ENCODE assay signal across 9 cellular contexts in the genomic region with DNA sequence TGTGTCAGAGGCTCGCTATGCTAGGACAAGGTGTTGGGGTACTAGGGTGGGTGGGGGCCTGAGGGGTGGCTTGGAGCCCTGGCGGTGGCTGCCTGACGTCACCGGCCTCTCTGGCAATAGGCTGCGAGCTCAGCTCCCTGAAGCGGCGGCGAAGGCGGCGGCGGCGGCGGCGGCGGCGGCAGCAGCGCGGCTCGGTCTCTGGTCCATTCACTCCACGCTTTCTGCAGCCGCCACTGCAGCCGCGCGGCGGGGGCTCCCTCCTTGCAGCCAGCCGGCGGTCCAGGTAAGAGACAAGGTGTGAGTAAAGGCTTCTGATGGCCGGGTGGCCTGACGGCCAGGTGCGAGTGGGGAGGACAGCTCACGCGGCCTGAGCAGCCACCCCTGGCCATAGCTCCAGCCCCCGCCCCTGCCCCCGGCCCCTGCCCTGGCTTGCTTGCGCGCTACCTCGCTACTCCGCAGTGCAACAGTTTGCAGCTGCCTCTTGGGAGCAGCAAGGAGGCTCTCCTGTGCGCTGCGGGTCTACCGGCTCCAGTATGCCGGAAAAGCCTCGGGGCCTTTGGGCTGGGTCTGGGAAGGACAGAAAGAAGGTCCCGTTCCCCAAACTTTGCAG. TPM values are rescaled to one million over a fixed set of nuclear protein-coding genes. Genes with fewer than 3 reads are reported as not detected.
A peak's percentile ranks its signal among the peaks of the same experiment; 100 is the strongest.
DNase-seq lines count a peak whose midpoint lies in the region; ATAC-seq and TF ChIP-seq lines count a peak whose summit lies in the region.
"Had no signal": no experiment of that assay in that cellular context is flagged by ENCODE, and none has a peak within 500 bp of the region (broad histone marks: within the 10 kb centered on the region; RNA-seq: fewer than 3 reads in every experiment).

Gene C11orf87 (plus strand): TSS at position 210 of the 610 bp plus-strand sequence. CDS start 1,444 bp downstream, outside the sequence.

- H3K27me3 Mint-ChIP-seq in endodermal cell (ENCODE audit: insufficient read depth) (peaks cover 74% of the 10 kb centered on the region), nephron progenitor cell (ENCODE audit: low read depth, poor library complexity) (peaks cover 49% of the 10 kb centered on the region)
- H3K27me3 Mint-ChIP-seq in CD8-positive, alpha-beta T cell (ENCODE audit: low read depth), result peaks cover 29% of the 10 kb centered on the region

- peak within 1 kb of the TSS; percentile 78 for H3K4me3 ChIP-seq in endodermal cell (ENCODE audit: low read length)
- no peak within 1 kb of the TSS for H3K4me3 ChIP-seq in CD8-positive, alpha-beta T cell (ENCODE audit: low read depth, low read length)

- H3K9ac ChIP-seq in endodermal cell (ENCODE audit: extremely low read depth, low read length, poor library complexity, severe bottlenecking), result no peak within 1 kb of the TSS

- POLR2A ChIA-PET in CD8-positive, alpha-beta T cell (lab: Charles Lee), result no interaction called here

- no peaks in the 10 kb centered on the region for H3K36me3 ChIP-seq in endodermal cell (ENCODE audit: control insufficient read depth, insufficient read depth, low read length)
- no peaks in the 10 kb centered on the region for H3K36me3 ChIP-seq in CD8-positive, alpha-beta T cell (ENCODE audit: insufficient read depth, low read length)

- peaks cover 6% of the 10 kb centered on the region for H3K4me1 Mint-ChIP-seq in endodermal cell
- H3K4me1 Mint-ChIP-seq in nephron progenitor cell, result peaks cover 24% of the 10 kb centered on the region
- no peaks in the 10 kb centered on the region for H3K4me1 Mint-ChIP-seq in CD8-positive, alpha-beta T cell (ENCODE audit: low read depth)

- H3K9me3 ChIP-seq in endodermal cell (ENCODE audit: control insufficient read depth, low read length), result no peaks in the 10 kb centered on the region
- H3K9me3 ChIP-seq in CD8-positive, alpha-beta T cell (ENCODE audit: low read length), result no peaks in the 10 kb centered on the region

- 0% methylated on average over 7 to 44 of the region's 44 CpGs for WGBS in endodermal cell (ENCODE audit: insufficient coverage in 1 of 2, insufficient read length in 1 of 2), 2 experiments

- no peaks in the 10 kb centered on the region for H3K36me3 Mint-ChIP-seq in endodermal cell (ENCODE audit: low read depth)
- no peaks in the 10 kb centered on the region for H3K36me3 Mint-ChIP-seq in nephron progenitor cell (ENCODE audit: low read depth)
- H3K36me3 Mint-ChIP-seq in CD8-positive, alpha-beta T cell, result no peaks in the 10 kb centered on the region

- DNase-seq in AG08395 (ENCODE audit: low spot score), result peak; percentile 29
- DNase-seq in NCI-H1105 treated with DMSO at 0.1 percent for 48 hours (lab: John Stamatoyannopoulos, UW), result peak; percentile 72
- DNase-seq in endodermal cell, result peak; percentile 90
- peak; percentile 67 for DNase-seq in nephron progenitor cell
- DNase-seq in NCI-H1436 (lab: John Stamatoyannopoulos, UW), result no peak
- DNase-seq in KG1 (lab: John Stamatoyannopoulos, UW), result no peak
- DNase-seq in CD8-positive, alpha-beta T cell, result no peak
- DNase-seq: NCI-H2107 had no signal

- CTCF ChIA-PET in CD8-positive, alpha-beta T cell (lab: Charles Lee), result no interaction called here

- no peak for ATAC-seq in GM19467 (IDR thresholded peaks at IDR 0.05; ENCODE audit: unreplicated experiment)
- no peak for ATAC-seq in CD8-positive, alpha-beta T cell

- H3K4me1 ChIP-seq in endodermal cell (ENCODE audit: control insufficient read depth, insufficient read depth, low read length), result no peaks in the 10 kb centered on the region
- no peaks in the 10 kb centered on the region for H3K4me1 ChIP-seq in CD8-positive, alpha-beta T cell (ENCODE audit: insufficient read depth, low read length)

- intact Hi-C loops in CD8-positive, alpha-beta T cell (cut with DNase I, micrococcal nuclease), result no loop called here

- H3K27ac Mint-ChIP-seq in endodermal cell (no peak within 1 kb of the TSS), nephron progenitor cell (no peak within 1 kb of the TSS)
- no peak within 1 kb of the TSS for H3K27ac Mint-ChIP-seq in CD8-positive, alpha-beta T cell

- H3K4me3 Mint-ChIP-seq in endodermal cell (peak within 1 kb of the TSS; percentile 49), nephron progenitor cell (peak within 1 kb of the TSS; percentile 85)
- no peak within 1 kb of the TSS for H3K4me3 Mint-ChIP-seq in CD8-positive, alpha-beta T cell

- peaks cover 74% of the 10 kb centered on the region for H3K27me3 ChIP-seq in endodermal cell (ENCODE audit: control insufficient read depth, insufficient read depth, low read length, poor library complexity, severe bottlenecking)
- H3K27me3 ChIP-seq in CD8-positive, alpha-beta T cell (ENCODE audit: insufficient read depth, low read length), result no peaks in the 10 kb centered on the region

- TF ChIP-seq CTCF in endodermal cell (conservative IDR thresholded peaks at IDR 0.05) (peak; percentile 31), nephron progenitor cell (IDR thresholded peaks at IDR 0.05) (no peak)
- no peak for TF ChIP-seq CTCF in CD8-positive, alpha-beta T cell (IDR thresholded peaks at IDR 0.05)

- H3K9me3 Mint-ChIP-seq in endodermal cell, result no peaks in the 10 kb centered on the region
- H3K9me3 Mint-ChIP-seq in nephron progenitor cell, result no peaks in the 10 kb centered on the region
- H3K9me3 Mint-ChIP-seq in CD8-positive, alpha-beta T cell, result no peaks in the 10 kb centered on the region

- no peak within 1 kb of the TSS for H3K27ac ChIP-seq in endodermal cell (ENCODE audit: low read depth, low read length)
- H3K27ac ChIP-seq in CD8-positive, alpha-beta T cell (ENCODE audit: low read depth, low read length), result no peak within 1 kb of the TSS

RNA-seq across cellular contexts. Expression of gene C11orf87, which starts in this region (rescaled TPM):
- not detected for total RNA-seq in endodermal cell
- polyA plus RNA-seq in endodermal cell (2013, experiment 1 of 2), result 0.53 TPM
- polyA plus RNA-seq in endodermal cell (2013, experiment 2 of 2), result 1.0 TPM
- not detected for total RNA-seq in CD8-positive, alpha-beta T cell

Comparison
In these comparisons a context has a peak if more than half of its experiments do, and no peak if none do; other contexts are left out.
1. DNase-seq: peak in AG08395 (single experiment), NCI-H1105 treated with DMSO at 0.1 percent for 48 hours (single experiment), endodermal cell (single experiment) and nephron progenitor cell (single experiment); none in NCI-H1436 (single experiment), KG1 (single experiment) and CD8-positive, alpha-beta T cell (0 of 7).